Comparison of ENCODE assay signal across 13 cellular contexts in genomic region chr5:175383350-175383749, GRCh38.
DNase-seq lines count a peak whose midpoint lies in the region; ATAC-seq and TF ChIP-seq lines count a peak whose summit lies in the region.
"Had no signal": no experiment of that assay in that cellular context is flagged by ENCODE, and none has a peak within 500 bp of the region (broad histone marks: within the 10 kb centered on the region; RNA-seq: fewer than 3 reads in every experiment).

No MANE protein-coding gene starts in this region.

- no CpG with 5 or more reads among the region's 4 CpGs for WGBS in trophoblast cell (ENCODE audit: extremely low coverage, insufficient coverage, insufficient read length)

- H2BK5ac ChIP-seq in trophoblast cell (ENCODE audit: low read depth, low read length, poor library complexity): no peak overlapping the region

- H3K4ac ChIP-seq in trophoblast cell (ENCODE audit: low read depth, low read length): no peak overlapping the region

- H3K9ac ChIP-seq in trophoblast cell (ENCODE audit: low read length): no peak overlapping the region

- no peaks in the 10 kb centered on the region for H3K36me3 ChIP-seq in trophoblast cell (ENCODE audit: control insufficient read depth in 1 of 2, insufficient read depth in 2 of 2, low read length in 2 of 2)
- H3K36me3 ChIP-seq: HAP-1 had no signal

- in situ Hi-C loops in astrocyte of the cerebellum (cut with HindIII; ENCODE audit: low sequenced_read_pairs): no loop called here

- no peaks in the 10 kb centered on the region for H3K79me1 ChIP-seq in trophoblast cell (ENCODE audit: low read length)

- H4K91ac ChIP-seq in trophoblast cell (ENCODE audit: low read depth, low read length): no peak overlapping the region

- H2AK5ac ChIP-seq in trophoblast cell (ENCODE audit: low read length): no peak overlapping the region

- no peak overlapping the region for H4K12ac ChIP-seq in trophoblast cell (ENCODE audit: low read depth, low read length)

- H3K4me3 ChIP-seq in astrocyte of the cerebellum (ENCODE audit: low read depth, low read length) (no peak overlapping the region), trophoblast cell (ENCODE audit: low read depth, low read length) (no peak overlapping the region)
- H3K4me3 ChIP-seq: HAP-1 had no signal

- ATAC-seq in GM19397 (IDR thresholded peaks at IDR 0.05; ENCODE audit: unreplicated experiment): no peak
- ATAC-seq in esophagus mucosa: no peak
- ATAC-seq: foreskin keratinocyte had no signal

- H2AFZ ChIP-seq in trophoblast cell (ENCODE audit: insufficient read depth, low read length, poor library complexity): no peak overlapping the region

- no peak overlapping the region for H3K23ac ChIP-seq in trophoblast cell (ENCODE audit: low read length)

- H3K27me3 ChIP-seq in trophoblast cell (ENCODE audit: insufficient read depth, low read length): no peaks in the 10 kb centered on the region
- H3K27me3 ChIP-seq: foreskin keratinocyte had no signal

- H3K27ac ChIP-seq in trophoblast cell (ENCODE audit: low read depth, low read length): no peak overlapping the region
- H3K27ac ChIP-seq: foreskin keratinocyte had no signal

- H3K14ac ChIP-seq in trophoblast cell (ENCODE audit: low read length): no peak overlapping the region

- TF ChIP-seq CTCF in astrocyte of the cerebellum (IDR thresholded peaks at IDR 0.05; ENCODE audit: low read depth, low read length, missing control alignments): peak; percentile 16

- no peak overlapping the region for H3K18ac ChIP-seq in trophoblast cell (ENCODE audit: low read length)

- no peak overlapping the region for H3K4me2 ChIP-seq in trophoblast cell (ENCODE audit: low read length)

- peaks cover 0 to 3% of the 10 kb centered on the region in 2 experiments for H3K4me1 ChIP-seq in trophoblast cell (ENCODE audit: control insufficient read depth in 1 of 2, insufficient read depth in 2 of 2, low read length in 2 of 2)
- H3K4me1 ChIP-seq: HAP-1 had no signal

- H3K79me2 ChIP-seq in trophoblast cell (ENCODE audit: control insufficient read depth, insufficient read depth, low read length, poor library complexity): no peaks in the 10 kb centered on the region

- no peaks in the 10 kb centered on the region for H3K9me3 ChIP-seq in trophoblast cell (ENCODE audit: insufficient read depth, low read depth, low read length)
- H3K9me3 ChIP-seq: HAP-1 had no signal

- H2BK120ac ChIP-seq in trophoblast cell (ENCODE audit: insufficient read depth, low read length, poor library complexity): no peak overlapping the region

- peak; percentile 68 for DNase-seq in H4 (ENCODE audit: low spot score)
- DNase-seq in NCI-H2196 (lab: John Stamatoyannopoulos, UW; ENCODE audit: unreplicated experiment): peak; percentile 85
- DNase-seq in astrocyte of the cerebellum (ENCODE audit: low read depth): peak; percentile 39
- peak; percentile 18 to 24 for DNase-seq in trophoblast cell
- no peak for DNase-seq in HPDE6-E6E7 (ENCODE audit: extremely low spot score)
- no peak for DNase-seq in cerebellar nuclear complex (lab: John Stamatoyannopoulos, UW)
- DNase-seq: activated naive CD4-positive, alpha-beta T cell treated with anti-CD3 and anti-CD28 coated beads for 36 hours; CD4-positive, CD25-positive, alpha-beta regulatory T cell; effector memory CD4-positive, alpha-beta T cell had no signal

- no peak overlapping the region for H2BK12ac ChIP-seq in trophoblast cell (ENCODE audit: low read length)

- no peak overlapping the region for H4K8ac ChIP-seq in trophoblast cell (ENCODE audit: low read depth, low read length)

Comparison
In these comparisons a context has a peak if more than half of its experiments do, and no peak if none do; other contexts are left out.
1. DNase-seq: peak in H4 (single experiment), NCI-H2196 (single experiment), astrocyte of the cerebellum (single experiment) and trophoblast cell (2 of 2); none in HPDE6-E6E7 (single experiment) and cerebellar nuclear complex (0 of 2).